In the genomic region with DNA sequence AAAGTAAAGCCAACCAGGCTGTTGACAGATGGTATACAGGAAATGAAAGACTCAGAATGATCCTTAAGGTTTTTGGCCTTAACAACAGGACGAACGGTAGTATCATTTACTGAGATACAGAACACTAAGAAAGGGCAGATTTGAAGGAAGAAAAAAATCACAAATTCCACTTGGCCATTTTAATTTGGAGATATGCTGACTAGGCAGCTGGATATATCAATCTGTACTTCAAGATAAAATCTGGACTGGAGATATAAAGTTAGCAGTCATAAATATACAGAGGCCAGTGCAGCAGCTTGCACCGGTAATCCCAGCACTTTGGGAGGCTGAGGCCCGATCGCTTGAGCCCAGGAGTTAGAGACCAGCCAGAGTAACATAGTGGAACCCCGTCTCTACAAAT, we compare ENCODE assay signal across 10 cellular contexts. TPM values are rescaled to one million over a fixed set of nuclear protein-coding genes. Genes with fewer than 3 reads are reported as not detected.
DNase-seq lines count a peak whose midpoint lies in the region; ATAC-seq and TF ChIP-seq lines count a peak whose summit lies in the region.
"Had no signal": no experiment of that assay in that cellular context is flagged by ENCODE, and none has a peak within 500 bp of the region (broad histone marks: within the 10 kb centered on the region; RNA-seq: fewer than 3 reads in every experiment).

No MANE protein-coding gene starts in this region.

- no peaks in the 10 kb centered on the region for H3K27me3 Mint-ChIP-seq in effector memory CD8-positive, alpha-beta T cell
- H3K27me3 Mint-ChIP-seq in progenitor cell of endocrine pancreas: no peaks in the 10 kb centered on the region

- peak overlapping the region; percentile 91 to 96 for H3K4me3 Mint-ChIP-seq in effector memory CD8-positive, alpha-beta T cell
- H3K4me3 Mint-ChIP-seq in progenitor cell of endocrine pancreas (ENCODE audit: low read depth): peak overlapping the region; percentile 93

- H3K27ac Mint-ChIP-seq in effector memory CD8-positive, alpha-beta T cell: peak overlapping the region in 1 of 2 donors; percentile 14
- H3K27ac Mint-ChIP-seq in progenitor cell of endocrine pancreas: no peak overlapping the region

- POLR2A ChIA-PET in OCI-LY7 (lab: Charles Lee): interaction anchor here (0.6 kb wide), 2 partner anchors 9 to 20 kb away, joined by 3 to 4 read pairs; no protein-coding TSS in a partner anchor

- no peaks in the 10 kb centered on the region for H3K9me3 Mint-ChIP-seq in effector memory CD8-positive, alpha-beta T cell
- no peaks in the 10 kb centered on the region for H3K9me3 Mint-ChIP-seq in progenitor cell of endocrine pancreas (ENCODE audit: low read depth)

- ATAC-seq in effector memory CD8-positive, alpha-beta T cell (replicated peaks): no peak
- ATAC-seq in HG02610 (IDR thresholded peaks at IDR 0.05; ENCODE audit: unreplicated experiment): no peak
- ATAC-seq: right cardiac atrium had no signal

- intact Hi-C loops in OCI-LY7 (cut with micrococcal nuclease; ENCODE audit: unreplicated experiment): no loop called here

- H3K36me3 ChIP-seq in OCI-LY7 (ENCODE audit: insufficient read depth, low read length): peaks cover 33% of the 10 kb centered on the region

- peaks cover 22% of the 10 kb centered on the region for H3K36me3 Mint-ChIP-seq in effector memory CD8-positive, alpha-beta T cell (ENCODE audit: insufficient read depth)
- H3K36me3 Mint-ChIP-seq in progenitor cell of endocrine pancreas (ENCODE audit: insufficient read depth): no peaks in the 10 kb centered on the region

- H3K4me2 ChIP-seq in OCI-LY7 (ENCODE audit: low read length): peak overlapping the region; percentile 84

- no peak overlapping the region for H2AFZ ChIP-seq in OCI-LY7 (ENCODE audit: low read length)

- H3K79me2 ChIP-seq in OCI-LY7 (ENCODE audit: insufficient read depth, low read depth, low read length): peaks cover 56% of the 10 kb centered on the region

- peaks cover 28% of the 10 kb centered on the region for H3K4me1 ChIP-seq in OCI-LY7 (ENCODE audit: insufficient read depth, low read length, poor library complexity, severe bottlenecking)

- BruUV-seq in OCI-LY7 (replicated peaks; lab: Mats Ljungman, UMichigan): no TSS peak

- DNase-seq in OCI-LY7 (ENCODE audit: low spot score): no peak
- DNase-seq in effector memory CD8-positive, alpha-beta T cell: no peak
- DNase-seq in progenitor cell of endocrine pancreas (ENCODE audit: low spot score, unreplicated experiment): no peak
- DNase-seq in cerebellar nuclear complex (lab: John Stamatoyannopoulos, UW): no peak
- DNase-seq in iPS-NIHi7 (ENCODE audit: extremely low spot score): no peak
- DNase-seq: activated gamma-delta T cell treated with Interleukin-2 at 50 U/mL for 16 hours, right cardiac atrium, RPMI8226 had no signal

- TF ChIP-seq CTCF in OCI-LY7 (conservative IDR thresholded peaks at IDR 0.05; ENCODE audit: low read length) (no peak), progenitor cell of endocrine pancreas (IDR thresholded peaks at IDR 0.05; ENCODE audit: unreplicated experiment) (no peak)

- H3K27ac ChIP-seq in OCI-LY7 (ENCODE audit: low read depth, low read length, poor library complexity, severe bottlenecking): no peak overlapping the region

- H3K4me1 Mint-ChIP-seq in effector memory CD8-positive, alpha-beta T cell (ENCODE audit: low read depth in 2 of 2): peaks cover 29 to 30% of the 10 kb centered on the region in 2 donors
- H3K4me1 Mint-ChIP-seq in progenitor cell of endocrine pancreas (ENCODE audit: low read depth): peaks cover 18% of the 10 kb centered on the region

- H3K9me2 ChIP-seq in OCI-LY7 (ENCODE audit: insufficient read depth, low read length): no peaks in the 10 kb centered on the region

- no peaks in the 10 kb centered on the region for H3K9me3 ChIP-seq in OCI-LY7 (ENCODE audit: low read length)

- CTCF ChIA-PET in OCI-LY7 (lab: Charles Lee; ENCODE audit: unreplicated experiment): no interaction called here

- 0 out of 2 replicates have a peak, but pooled peaks cover 5% of the 10 kb centered on the region for H4K20me1 ChIP-seq in OCI-LY7 (ENCODE audit: insufficient read depth, low read length)

- H3K4me3 ChIP-seq in GM08714 (ENCODE audit: low read length) (peak overlapping the region; percentile 85), OCI-LY7 (ENCODE audit: low read depth, low read length, poor library complexity, severe bottlenecking) (peak overlapping the region; percentile 95)

RNA-seq across cellular contexts. Expression of a gene that starts 1.3 kb away (rescaled TPM):
- 31.6 and 33.9 TPM in 2 replicates for total RNA-seq in OCI-LY7 (2014; rRNA removed; shearing (Covaris generic))
- total RNA-seq in OCI-LY7 (2022) (36.7 and 43.0 TPM in 2 replicates), progenitor cell of endocrine pancreas (49.8 and 52.5 TPM in 2 replicates)

RNA-seq across cellular contexts. Expression of a gene that starts 28.0 kb away (rescaled TPM):
- 20.7 and 24.1 TPM in 2 replicates for total RNA-seq in OCI-LY7 (2014; rRNA removed; shearing (Covaris generic))
- total RNA-seq in OCI-LY7 (2022) (28.6 and 31.0 TPM in 2 replicates), progenitor cell of endocrine pancreas (68.8 and 69.6 TPM in 2 replicates)
